Comparison of ENCODE assay signal across 8 cellular contexts in genomic region chr10:94545277-94546057, GRCh38. TPM values are rescaled to one million over a fixed set of nuclear protein-coding genes. Genes with fewer than 3 reads are reported as not detected.
DNase-seq lines count a peak whose midpoint lies in the region; ATAC-seq, FAIRE-seq and TF ChIP-seq lines count a peak whose summit lies in the region.

TSS of gene HELLS (plus strand) at chr10:94545788. CDS start at chr10:94545922, 134 bp downstream.

- peaks cover 17% of the 10 kb centered on the region for H3K36me3 Mint-ChIP-seq in activated T-helper 1 cell treated with anti-CD3 and anti-CD28 coated beads, Interleukin-12 subunit alpha, Interleukin-12 subunit beta, Interleukin-2, Interleukin-4 antibody, amounts not matched to agents 30 ng/mL and 10 ng/mL and 1 ng/mL, durations not matched to agents 14 hours and 24 hours and 36 hours (ENCODE audit: low read depth)
- peaks cover 20% of the 10 kb centered on the region for H3K36me3 Mint-ChIP-seq in natural killer cell treated with Interleukin-12 subunit alpha and Interleukin-12 subunit beta and Interleukin-15 and Interleukin-18, amount 100 ng/mL, for 72 hours

- H4K20me1 ChIP-seq in KMS-11 (ENCODE audit: insufficient read depth), result no peaks in the 10 kb centered on the region

- H3K4me3 Mint-ChIP-seq in activated T-helper 1 cell treated with anti-CD3 and anti-CD28 coated beads, Interleukin-12 subunit alpha, Interleukin-12 subunit beta, Interleukin-2, Interleukin-4 antibody, amounts not matched to agents 30 ng/mL and 10 ng/mL and 1 ng/mL, durations not matched to agents 14 hours and 24 hours and 36 hours, result peak within 1 kb of the TSS; percentile 99
- peak within 1 kb of the TSS; percentile 99 for H3K4me3 Mint-ChIP-seq in natural killer cell treated with Interleukin-12 subunit alpha and Interleukin-12 subunit beta and Interleukin-15 and Interleukin-18, amount 100 ng/mL, for 72 hours

- H3K9ac ChIP-seq in KMS-11, result peak within 1 kb of the TSS; percentile 97

- no peaks in the 10 kb centered on the region for H3K9me3 Mint-ChIP-seq in activated T-helper 1 cell treated with anti-CD3 and anti-CD28 coated beads, Interleukin-12 subunit alpha, Interleukin-12 subunit beta, Interleukin-2, Interleukin-4 antibody, amounts not matched to agents 30 ng/mL and 10 ng/mL and 1 ng/mL, durations not matched to agents 14 hours and 24 hours and 36 hours
- no peaks in the 10 kb centered on the region for H3K9me3 Mint-ChIP-seq in natural killer cell treated with Interleukin-12 subunit alpha and Interleukin-12 subunit beta and Interleukin-15 and Interleukin-18, amount 100 ng/mL, for 72 hours

- peaks cover 37% of the 10 kb centered on the region for H3K4me1 ChIP-seq in KMS-11 (ENCODE audit: low read depth, poor library complexity, severe bottlenecking)

- peak within 1 kb of the TSS; percentile 97 for H2AFZ ChIP-seq in KMS-11 (ENCODE audit: low read depth)

- no peak for TF ChIP-seq CTCF in KMS-11 (conservative IDR thresholded peaks at IDR 0.05; ENCODE audit: low read depth, low read length)

- peak within 1 kb of the TSS; percentile 96 for H3K27ac Mint-ChIP-seq in activated T-helper 1 cell treated with anti-CD3 and anti-CD28 coated beads, Interleukin-12 subunit alpha, Interleukin-12 subunit beta, Interleukin-2, Interleukin-4 antibody, amounts not matched to agents 30 ng/mL and 10 ng/mL and 1 ng/mL, durations not matched to agents 14 hours and 24 hours and 36 hours
- peak within 1 kb of the TSS; percentile 86 to 92 for H3K27ac Mint-ChIP-seq in natural killer cell treated with Interleukin-12 subunit alpha and Interleukin-12 subunit beta and Interleukin-15 and Interleukin-18, amount 100 ng/mL, for 72 hours

- ATAC-seq in GM21825 (IDR thresholded peaks at IDR 0.05; ENCODE audit: unreplicated experiment), result peak; percentile 72
- peak; percentile 88 for ATAC-seq in natural killer cell treated with Interleukin-12 subunit alpha and Interleukin-12 subunit beta and Interleukin-15 and Interleukin-18, amount 100 ng/mL, for 72 hours

- peaks cover 33% of the 10 kb centered on the region for H3K4me1 Mint-ChIP-seq in activated T-helper 1 cell treated with anti-CD3 and anti-CD28 coated beads, Interleukin-12 subunit alpha, Interleukin-12 subunit beta, Interleukin-2, Interleukin-4 antibody, amounts not matched to agents 30 ng/mL and 10 ng/mL and 1 ng/mL, durations not matched to agents 14 hours and 24 hours and 36 hours (ENCODE audit: low read depth)
- peaks cover 17 to 18% of the 10 kb centered on the region in 2 donors for H3K4me1 Mint-ChIP-seq in natural killer cell treated with Interleukin-12 subunit alpha and Interleukin-12 subunit beta and Interleukin-15 and Interleukin-18, amount 100 ng/mL, for 72 hours (ENCODE audit: low read depth in 2 of 2)

- H3K27me3 Mint-ChIP-seq in activated T-helper 1 cell treated with anti-CD3 and anti-CD28 coated beads, Interleukin-12 subunit alpha, Interleukin-12 subunit beta, Interleukin-2, Interleukin-4 antibody, amounts not matched to agents 30 ng/mL and 10 ng/mL and 1 ng/mL, durations not matched to agents 14 hours and 24 hours and 36 hours (ENCODE audit: insufficient read depth), result peaks cover 13% of the 10 kb centered on the region
- H3K27me3 Mint-ChIP-seq in natural killer cell treated with Interleukin-12 subunit alpha and Interleukin-12 subunit beta and Interleukin-15 and Interleukin-18, amount 100 ng/mL, for 72 hours, result peaks cover under 1 to 2% of the 10 kb centered on the region in 2 donors

- no peak within 1 kb of the TSS for H3K4me3 ChIP-seq in KMS-11 (IDR thresholded peaks at IDR 0.05; ENCODE audit: insufficient read depth, low read depth, low read length)

- H3K36me3 ChIP-seq in KMS-11 (ENCODE audit: insufficient read depth), result no peaks in the 10 kb centered on the region

- no peaks in the 10 kb centered on the region for H3K27me3 ChIP-seq in KMS-11 (ENCODE audit: insufficient read depth, low read depth)

- peak within 1 kb of the TSS; percentile 84 for H3K27ac ChIP-seq in KMS-11

- intact Hi-C loops in activated T-helper 1 cell treated with anti-CD3 and anti-CD28 coated beads, Interleukin-12 subunit alpha, Interleukin-12 subunit beta, Interleukin-2, Interleukin-4 antibody, amounts not matched to agents 30 ng/mL and 10 ng/mL and 1 ng/mL, durations not matched to agents 14 hours and 24 hours and 36 hours (cut with micrococcal nuclease), result loop anchor here (1.0 to 10.0 kb wide), 8 partner anchors 46 to 1147 kb away; partner anchors contain the start of genes CEP55, NOC3L, TBC1D12 and TCTN3

- DNase-seq in Daoy (ENCODE audit: low read depth), result peak; percentile 85
- peak; percentile 81 for DNase-seq in RCC 7860 (ENCODE audit: low spot score)
- DNase-seq in activated T-helper 1 cell treated with anti-CD3 and anti-CD28 coated beads, Interleukin-12 subunit alpha, Interleukin-12 subunit beta, Interleukin-2, Interleukin-4 antibody, amounts not matched to agents 30 ng/mL and 10 ng/mL and 1 ng/mL, durations not matched to agents 14 hours and 24 hours and 36 hours (ENCODE audit: low spot score), result peak; percentile 69
- DNase-seq in fibroblast of peridontal ligament (ENCODE audit: extremely low read depth), result peak; percentile 87
- DNase-seq in natural killer cell treated with Interleukin-12 subunit alpha and Interleukin-12 subunit beta and Interleukin-15 and Interleukin-18, amount 100 ng/mL, for 72 hours (ENCODE audit: low spot score), result peak; percentile 80
- peak; percentile 23 to 74 (median 62) for DNase-seq in stimulated activated naive CD4-positive, alpha-beta T cell (lab: John Stamatoyannopoulos, UW)

- FAIRE-seq in RCC 7860 (lab: Jason Lieb, UNC), result no peak

- peak within 1 kb of the TSS; percentile 86 for H3K4me2 ChIP-seq in KMS-11

- peaks cover 48% of the 10 kb centered on the region for H3K79me2 ChIP-seq in KMS-11 (ENCODE audit: insufficient read depth, low read depth)

RNA-seq across cellular contexts. Expression of gene HELLS, which starts in this region (rescaled TPM):
- 52.1 and 65.4 TPM in 2 replicates for total RNA-seq in Daoy (2014; rRNA removed; shearing (Covaris generic))
- 224 and 228 TPM in 2 replicates for total RNA-seq in activated T-helper 1 cell treated with anti-CD3 and anti-CD28 coated beads, Interleukin-12 subunit alpha, Interleukin-12 subunit beta, Interleukin-2, Interleukin-4 antibody, amounts not matched to agents 30 ng/mL and 10 ng/mL and 1 ng/mL, durations not matched to agents 14 hours and 24 hours and 36 hours
- 100 to 1,000 TPM in 1 of 2 donors, 10 to 100 TPM in 1; 96.8 to 251 TPM for total RNA-seq in natural killer cell treated with Interleukin-12 subunit alpha and Interleukin-12 subunit beta and Interleukin-15 and Interleukin-18, amount 100 ng/mL, for 72 hours
